ENCODE assay signal across 1 cellular context in the genomic region with DNA sequence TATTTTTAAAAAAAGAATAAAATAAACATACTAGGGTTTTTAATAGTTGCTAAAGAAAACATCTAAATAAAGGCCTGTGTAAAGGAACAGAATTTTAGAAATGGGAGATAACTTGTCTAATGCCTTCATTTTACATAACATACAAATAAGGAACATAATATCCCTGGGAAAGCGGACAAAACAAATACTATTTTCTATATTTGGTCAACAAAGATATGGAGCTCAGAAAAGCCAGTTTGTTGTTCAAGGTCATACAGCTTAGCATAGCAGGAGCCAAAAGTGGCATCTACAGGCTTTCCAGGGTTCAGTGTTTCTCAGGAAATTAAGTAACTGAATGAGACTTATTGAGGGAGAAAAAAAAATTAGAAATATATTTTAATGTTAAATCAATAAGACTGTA.
A peak's percentile ranks its signal among the peaks of the same experiment; 100 is the strongest.
TF ChIP-seq lines count a peak whose summit lies in the region.

No MANE protein-coding gene starts in this region.

TF ChIP-seq in HepG2, 621 proteins besides CTCF, POLR2A, EP300 and RAD21 (continued from another document and continues in another):
- TF ChIP-seq, protein P1, sequence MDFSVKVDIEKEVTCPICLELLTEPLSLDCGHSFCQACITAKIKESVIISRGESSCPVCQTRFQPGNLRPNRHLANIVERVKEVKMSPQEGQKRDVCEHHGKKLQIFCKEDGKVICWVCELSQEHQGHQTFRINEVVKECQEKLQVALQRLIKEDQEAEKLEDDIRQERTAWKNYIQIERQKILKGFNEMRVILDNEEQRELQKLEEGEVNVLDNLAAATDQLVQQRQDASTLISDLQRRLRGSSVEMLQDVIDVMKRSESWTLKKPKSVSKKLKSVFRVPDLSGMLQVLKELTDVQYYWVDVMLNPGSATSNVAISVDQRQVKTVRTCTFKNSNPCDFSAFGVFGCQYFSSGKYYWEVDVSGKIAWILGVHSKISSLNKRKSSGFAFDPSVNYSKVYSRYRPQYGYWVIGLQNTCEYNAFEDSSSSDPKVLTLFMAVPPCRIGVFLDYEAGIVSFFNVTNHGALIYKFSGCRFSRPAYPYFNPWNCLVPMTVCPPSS (IDR thresholded peaks at IDR 0.05), result no peak
- TF ChIP-seq, protein P2, sequence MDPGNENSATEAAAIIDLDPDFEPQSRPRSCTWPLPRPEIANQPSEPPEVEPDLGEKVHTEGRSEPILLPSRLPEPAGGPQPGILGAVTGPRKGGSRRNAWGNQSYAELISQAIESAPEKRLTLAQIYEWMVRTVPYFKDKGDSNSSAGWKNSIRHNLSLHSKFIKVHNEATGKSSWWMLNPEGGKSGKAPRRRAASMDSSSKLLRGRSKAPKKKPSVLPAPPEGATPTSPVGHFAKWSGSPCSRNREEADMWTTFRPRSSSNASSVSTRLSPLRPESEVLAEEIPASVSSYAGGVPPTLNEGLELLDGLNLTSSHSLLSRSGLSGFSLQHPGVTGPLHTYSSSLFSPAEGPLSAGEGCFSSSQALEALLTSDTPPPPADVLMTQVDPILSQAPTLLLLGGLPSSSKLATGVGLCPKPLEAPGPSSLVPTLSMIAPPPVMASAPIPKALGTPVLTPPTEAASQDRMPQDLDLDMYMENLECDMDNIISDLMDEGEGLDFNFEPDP (CRISPR knock-in tag; conservative IDR thresholded peaks at IDR 0.05), result no peak
- TF ChIP-seq, protein P3, sequence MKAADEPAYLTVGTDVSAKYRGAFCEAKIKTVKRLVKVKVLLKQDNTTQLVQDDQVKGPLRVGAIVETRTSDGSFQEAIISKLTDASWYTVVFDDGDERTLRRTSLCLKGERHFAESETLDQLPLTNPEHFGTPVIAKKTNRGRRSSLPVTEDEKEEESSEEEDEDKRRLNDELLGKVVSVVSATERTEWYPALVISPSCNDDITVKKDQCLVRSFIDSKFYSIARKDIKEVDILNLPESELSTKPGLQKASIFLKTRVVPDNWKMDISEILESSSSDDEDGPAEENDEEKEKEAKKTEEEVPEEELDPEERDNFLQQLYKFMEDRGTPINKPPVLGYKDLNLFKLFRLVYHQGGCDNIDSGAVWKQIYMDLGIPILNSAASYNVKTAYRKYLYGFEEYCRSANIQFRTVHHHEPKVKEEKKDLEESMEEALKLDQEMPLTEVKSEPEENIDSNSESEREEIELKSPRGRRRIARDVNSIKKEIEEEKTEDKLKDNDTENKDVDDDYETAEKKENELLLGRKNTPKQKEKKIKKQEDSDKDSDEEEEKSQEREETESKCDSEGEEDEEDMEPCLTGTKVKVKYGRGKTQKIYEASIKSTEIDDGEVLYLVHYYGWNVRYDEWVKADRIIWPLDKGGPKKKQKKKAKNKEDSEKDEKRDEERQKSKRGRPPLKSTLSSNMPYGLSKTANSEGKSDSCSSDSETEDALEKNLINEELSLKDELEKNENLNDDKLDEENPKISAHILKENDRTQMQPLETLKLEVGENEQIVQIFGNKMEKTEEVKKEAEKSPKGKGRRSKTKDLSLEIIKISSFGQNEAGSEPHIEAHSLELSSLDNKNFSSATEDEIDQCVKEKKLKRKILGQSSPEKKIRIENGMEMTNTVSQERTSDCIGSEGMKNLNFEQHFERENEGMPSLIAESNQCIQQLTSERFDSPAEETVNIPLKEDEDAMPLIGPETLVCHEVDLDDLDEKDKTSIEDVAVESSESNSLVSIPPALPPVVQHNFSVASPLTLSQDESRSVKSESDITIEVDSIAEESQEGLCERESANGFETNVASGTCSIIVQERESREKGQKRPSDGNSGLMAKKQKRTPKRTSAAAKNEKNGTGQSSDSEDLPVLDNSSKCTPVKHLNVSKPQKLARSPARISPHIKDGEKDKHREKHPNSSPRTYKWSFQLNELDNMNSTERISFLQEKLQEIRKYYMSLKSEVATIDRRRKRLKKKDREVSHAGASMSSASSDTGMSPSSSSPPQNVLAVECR (CRISPR knock-in tag; IDR thresholded peaks at IDR 0.05; ENCODE audit: borderline replicate concordance), result no peak
- TF ChIP-seq RBM22 (optimal IDR thresholded peaks at IDR 0.05; ENCODE audit: low read length), result no peak
- TF ChIP-seq ZNF136 (CRISPR knock-in tag; IDR thresholded peaks at IDR 0.05; ENCODE audit: low read depth), result no peak
- TF ChIP-seq RARG (CRISPR knock-in tag; IDR thresholded peaks at IDR 0.05; ENCODE audit: low read depth), result no peak
- TF ChIP-seq ZNF343 (CRISPR knock-in tag; IDR thresholded peaks at IDR 0.05), result no peak
- no peak for TF ChIP-seq HNRNPLL (IDR thresholded peaks at IDR 0.05; ENCODE audit: low read depth, low read length, poor library complexity, severe bottlenecking)
- peak; percentile 87 for TF ChIP-seq BCL6 (CRISPR knock-in tag; IDR thresholded peaks at IDR 0.05)
- TF ChIP-seq ZBTB7B (CRISPR knock-in tag; IDR thresholded peaks at IDR 0.05), result no peak
- TF ChIP-seq SIX1 (CRISPR knock-in tag; IDR thresholded peaks at IDR 0.05; ENCODE audit: borderline replicate concordance), result peak; percentile 87; the same call in 1 of the 2 replicates
- TF ChIP-seq, protein P4, sequence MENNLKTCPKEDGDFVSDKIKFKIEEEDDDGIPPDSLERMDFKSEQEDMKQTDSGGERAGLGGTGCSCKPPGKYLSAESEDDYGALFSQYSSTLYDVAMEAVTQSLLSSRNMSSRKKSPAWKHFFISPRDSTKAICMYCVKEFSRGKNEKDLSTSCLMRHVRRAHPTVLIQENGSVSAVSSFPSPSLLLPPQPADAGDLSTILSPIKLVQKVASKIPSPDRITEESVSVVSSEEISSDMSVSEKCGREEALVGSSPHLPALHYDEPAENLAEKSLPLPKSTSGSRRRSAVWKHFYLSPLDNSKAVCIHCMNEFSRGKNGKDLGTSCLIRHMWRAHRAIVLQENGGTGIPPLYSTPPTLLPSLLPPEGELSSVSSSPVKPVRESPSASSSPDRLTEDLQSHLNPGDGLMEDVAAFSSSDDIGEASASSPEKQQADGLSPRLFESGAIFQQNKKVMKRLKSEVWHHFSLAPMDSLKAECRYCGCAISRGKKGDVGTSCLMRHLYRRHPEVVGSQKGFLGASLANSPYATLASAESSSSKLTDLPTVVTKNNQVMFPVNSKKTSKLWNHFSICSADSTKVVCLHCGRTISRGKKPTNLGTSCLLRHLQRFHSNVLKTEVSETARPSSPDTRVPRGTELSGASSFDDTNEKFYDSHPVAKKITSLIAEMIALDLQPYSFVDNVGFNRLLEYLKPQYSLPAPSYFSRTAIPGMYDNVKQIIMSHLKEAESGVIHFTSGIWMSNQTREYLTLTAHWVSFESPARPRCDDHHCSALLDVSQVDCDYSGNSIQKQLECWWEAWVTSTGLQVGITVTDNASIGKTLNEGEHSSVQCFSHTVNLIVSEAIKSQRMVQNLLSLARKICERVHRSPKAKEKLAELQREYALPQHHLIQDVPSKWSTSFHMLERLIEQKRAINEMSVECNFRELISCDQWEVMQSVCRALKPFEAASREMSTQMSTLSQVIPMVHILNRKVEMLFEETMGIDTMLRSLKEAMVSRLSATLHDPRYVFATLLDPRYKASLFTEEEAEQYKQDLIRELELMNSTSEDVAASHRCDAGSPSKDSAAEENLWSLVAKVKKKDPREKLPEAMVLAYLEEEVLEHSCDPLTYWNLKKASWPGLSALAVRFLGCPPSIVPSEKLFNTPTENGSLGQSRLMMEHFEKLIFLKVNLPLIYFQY (CRISPR knock-in tag; IDR thresholded peaks at IDR 0.05; ENCODE audit: borderline replicate concordance), result no peak
- TF ChIP-seq KDM1A (CRISPR knock-in tag; IDR thresholded peaks at IDR 0.05), result no peak
- no peak for TF ChIP-seq MTF2 (CRISPR knock-in tag; IDR thresholded peaks at IDR 0.05; ENCODE audit: borderline replicate concordance)
- peak; percentile 29; the same call in 1 of the 2 replicates for TF ChIP-seq ZMYM4 (CRISPR knock-in tag; IDR thresholded peaks at IDR 0.05)
- TF ChIP-seq PRPF4 (IDR thresholded peaks at IDR 0.05; ENCODE audit: low read depth, low read length, poor library complexity, severe bottlenecking), result no peak
- no peak for TF ChIP-seq CREM (IDR thresholded peaks at IDR 0.05)
- TF ChIP-seq CREM (CRISPR knock-in tag; IDR thresholded peaks at IDR 0.05), result no peak
- TF ChIP-seq NONO (IDR thresholded peaks at IDR 0.05), result no peak
- no peak for TF ChIP-seq NONO (CRISPR knock-in tag; conservative IDR thresholded peaks at IDR 0.05)
- TF ChIP-seq, protein P5, sequence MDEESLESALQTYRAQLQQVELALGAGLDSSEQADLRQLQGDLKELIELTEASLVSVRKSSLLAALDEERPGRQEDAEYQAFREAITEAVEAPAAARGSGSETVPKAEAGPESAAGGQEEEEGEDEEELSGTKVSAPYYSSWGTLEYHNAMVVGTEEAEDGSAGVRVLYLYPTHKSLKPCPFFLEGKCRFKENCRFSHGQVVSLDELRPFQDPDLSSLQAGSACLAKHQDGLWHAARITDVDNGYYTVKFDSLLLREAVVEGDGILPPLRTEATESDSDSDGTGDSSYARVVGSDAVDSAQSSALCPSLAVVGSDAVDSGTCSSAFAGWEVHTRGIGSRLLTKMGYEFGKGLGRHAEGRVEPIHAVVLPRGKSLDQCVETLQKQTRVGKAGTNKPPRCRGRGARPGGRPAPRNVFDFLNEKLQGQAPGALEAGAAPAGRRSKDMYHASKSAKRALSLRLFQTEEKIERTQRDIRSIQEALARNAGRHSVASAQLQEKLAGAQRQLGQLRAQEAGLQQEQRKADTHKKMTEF (CRISPR knock-in tag; IDR thresholded peaks at IDR 0.05), result no peak
- TF ChIP-seq ZNF441 (CRISPR knock-in tag; IDR thresholded peaks at IDR 0.05; ENCODE audit: borderline replicate concordance), result no peak
- TF ChIP-seq SIX4 (CRISPR knock-in tag; IDR thresholded peaks at IDR 0.05), result peak; percentile 47; the same call in 1 of the 2 replicates
- no peak for TF ChIP-seq FOXM1 (CRISPR knock-in tag; IDR thresholded peaks at IDR 0.05)
- peak; percentile 16; the same call in 1 of the 2 replicates for TF ChIP-seq ISL2 (CRISPR knock-in tag; IDR thresholded peaks at IDR 0.05)
- TF ChIP-seq HNF4G (IDR thresholded peaks at IDR 0.05; ENCODE audit: borderline replicate concordance, low read depth, low read length), result no peak
- TF ChIP-seq HNF4G (CRISPR knock-in tag; IDR thresholded peaks at IDR 0.05; ENCODE audit: borderline replicate concordance, low read depth), result no peak
- TF ChIP-seq, protein P6, sequence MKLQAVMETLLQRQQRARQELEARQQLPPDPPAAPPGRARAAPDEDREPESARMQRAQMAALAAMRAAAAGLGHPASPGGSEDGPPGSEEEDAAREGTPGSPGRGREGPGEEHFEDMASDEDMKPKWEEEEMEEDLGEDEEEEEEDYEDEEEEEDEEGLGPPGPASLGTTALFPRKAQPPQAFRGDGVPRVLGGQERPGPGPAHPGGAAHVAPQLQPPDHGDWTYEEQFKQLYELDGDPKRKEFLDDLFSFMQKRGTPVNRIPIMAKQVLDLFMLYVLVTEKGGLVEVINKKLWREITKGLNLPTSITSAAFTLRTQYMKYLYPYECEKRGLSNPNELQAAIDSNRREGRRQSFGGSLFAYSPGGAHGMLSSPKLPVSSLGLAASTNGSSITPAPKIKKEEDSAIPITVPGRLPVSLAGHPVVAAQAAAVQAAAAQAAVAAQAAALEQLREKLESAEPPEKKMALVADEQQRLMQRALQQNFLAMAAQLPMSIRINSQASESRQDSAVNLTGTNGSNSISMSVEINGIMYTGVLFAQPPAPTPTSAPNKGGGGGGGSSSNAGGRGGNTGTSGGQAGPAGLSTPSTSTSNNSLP (IDR thresholded peaks at IDR 0.05; ENCODE audit: low read depth, low read length), result no peak
- no peak for TF ChIP-seq ZC3H13 (CRISPR knock-in tag; IDR thresholded peaks at IDR 0.05)
- no peak for TF ChIP-seq ZNF251 (CRISPR knock-in tag; IDR thresholded peaks at IDR 0.05)
- TF ChIP-seq GTF2F1 (IDR thresholded peaks at IDR 0.05; ENCODE audit: low read length), result no peak
- TF ChIP-seq ZSCAN31 (CRISPR knock-in tag; IDR thresholded peaks at IDR 0.05; ENCODE audit: low read depth), result no peak
- TF ChIP-seq, protein P7, sequence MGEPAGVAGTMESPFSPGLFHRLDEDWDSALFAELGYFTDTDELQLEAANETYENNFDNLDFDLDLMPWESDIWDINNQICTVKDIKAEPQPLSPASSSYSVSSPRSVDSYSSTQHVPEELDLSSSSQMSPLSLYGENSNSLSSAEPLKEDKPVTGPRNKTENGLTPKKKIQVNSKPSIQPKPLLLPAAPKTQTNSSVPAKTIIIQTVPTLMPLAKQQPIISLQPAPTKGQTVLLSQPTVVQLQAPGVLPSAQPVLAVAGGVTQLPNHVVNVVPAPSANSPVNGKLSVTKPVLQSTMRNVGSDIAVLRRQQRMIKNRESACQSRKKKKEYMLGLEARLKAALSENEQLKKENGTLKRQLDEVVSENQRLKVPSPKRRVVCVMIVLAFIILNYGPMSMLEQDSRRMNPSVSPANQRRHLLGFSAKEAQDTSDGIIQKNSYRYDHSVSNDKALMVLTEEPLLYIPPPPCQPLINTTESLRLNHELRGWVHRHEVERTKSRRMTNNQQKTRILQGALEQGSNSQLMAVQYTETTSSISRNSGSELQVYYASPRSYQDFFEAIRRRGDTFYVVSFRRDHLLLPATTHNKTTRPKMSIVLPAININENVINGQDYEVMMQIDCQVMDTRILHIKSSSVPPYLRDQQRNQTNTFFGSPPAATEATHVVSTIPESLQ (CRISPR knock-in tag; conservative IDR thresholded peaks at IDR 0.05), result no peak
- no peak for TF ChIP-seq ZNF326 (CRISPR knock-in tag; IDR thresholded peaks at IDR 0.05; ENCODE audit: borderline replicate concordance)
- no peak for TF ChIP-seq HOXA9 (CRISPR knock-in tag; IDR thresholded peaks at IDR 0.05; ENCODE audit: borderline replicate concordance)
- TF ChIP-seq, protein P8, sequence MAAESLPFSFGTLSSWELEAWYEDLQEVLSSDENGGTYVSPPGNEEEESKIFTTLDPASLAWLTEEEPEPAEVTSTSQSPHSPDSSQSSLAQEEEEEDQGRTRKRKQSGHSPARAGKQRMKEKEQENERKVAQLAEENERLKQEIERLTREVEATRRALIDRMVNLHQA (CRISPR knock-in tag; IDR thresholded peaks at IDR 0.05), result no peak
- no peak for TF ChIP-seq ZNF430 (CRISPR knock-in tag; IDR thresholded peaks at IDR 0.05)
- no peak for TF ChIP-seq RBAK (CRISPR knock-in tag; IDR thresholded peaks at IDR 0.05)
- TF ChIP-seq, protein P9, sequence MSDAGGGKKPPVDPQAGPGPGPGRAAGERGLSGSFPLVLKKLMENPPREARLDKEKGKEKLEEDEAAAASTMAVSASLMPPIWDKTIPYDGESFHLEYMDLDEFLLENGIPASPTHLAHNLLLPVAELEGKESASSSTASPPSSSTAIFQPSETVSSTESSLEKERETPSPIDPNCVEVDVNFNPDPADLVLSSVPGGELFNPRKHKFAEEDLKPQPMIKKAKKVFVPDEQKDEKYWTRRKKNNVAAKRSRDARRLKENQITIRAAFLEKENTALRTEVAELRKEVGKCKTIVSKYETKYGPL (CRISPR knock-in tag; IDR thresholded peaks at IDR 0.05), result peak; percentile 54; the same call in 1 of the 2 replicates
- TF ChIP-seq ATRX (CRISPR knock-in tag; IDR thresholded peaks at IDR 0.05; ENCODE audit: borderline replicate concordance), result no peak
- no peak for TF ChIP-seq JUNB (CRISPR knock-in tag; IDR thresholded peaks at IDR 0.05; ENCODE audit: borderline replicate concordance)
- TF ChIP-seq MAF1 (CRISPR knock-in tag; IDR thresholded peaks at IDR 0.05; ENCODE audit: borderline replicate concordance), result no peak
- no peak for TF ChIP-seq ISX (CRISPR knock-in tag; conservative IDR thresholded peaks at IDR 0.05)
- no peak for TF ChIP-seq NR2C2 (CRISPR knock-in tag; IDR thresholded peaks at IDR 0.05; ENCODE audit: borderline replicate concordance)
- TF ChIP-seq, protein P10, sequence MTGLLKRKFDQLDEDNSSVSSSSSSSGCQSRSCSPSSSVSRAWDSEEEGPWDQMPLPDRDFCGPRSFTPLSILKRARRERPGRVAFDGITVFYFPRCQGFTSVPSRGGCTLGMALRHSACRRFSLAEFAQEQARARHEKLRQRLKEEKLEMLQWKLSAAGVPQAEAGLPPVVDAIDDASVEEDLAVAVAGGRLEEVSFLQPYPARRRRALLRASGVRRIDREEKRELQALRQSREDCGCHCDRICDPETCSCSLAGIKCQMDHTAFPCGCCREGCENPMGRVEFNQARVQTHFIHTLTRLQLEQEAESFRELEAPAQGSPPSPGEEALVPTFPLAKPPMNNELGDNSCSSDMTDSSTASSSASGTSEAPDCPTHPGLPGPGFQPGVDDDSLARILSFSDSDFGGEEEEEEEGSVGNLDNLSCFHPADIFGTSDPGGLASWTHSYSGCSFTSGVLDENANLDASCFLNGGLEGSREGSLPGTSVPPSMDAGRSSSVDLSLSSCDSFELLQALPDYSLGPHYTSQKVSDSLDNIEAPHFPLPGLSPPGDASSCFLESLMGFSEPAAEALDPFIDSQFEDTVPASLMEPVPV (CRISPR knock-in tag; IDR thresholded peaks at IDR 0.05), result no peak
